In genomic region chr13:102694944-102695343, GRCh38 we compare ENCODE assay signal across 2 cellular contexts.
TF ChIP-seq lines count a peak whose summit lies in the region.

Gene METTL21C (minus strand): TSS chr13:102695044. CDS start chr13:102694498, 546 bp downstream.

TF ChIP-seq in SK-N-SH, 30 proteins besides CTCF, POLR2A, EP300 and RAD21 (continued from another document):
- TF ChIP-seq USF1 (IDR thresholded peaks at IDR 0.05; ENCODE audit: borderline replicate concordance, low read depth) (no peak), TAF1 (IDR thresholded peaks at IDR 0.05; ENCODE audit: borderline replicate concordance, low read depth, low read length) (no peak), EZH2phosphoT487 (IDR thresholded peaks at IDR 0.05; ENCODE audit: borderline replicate concordance, low read depth) (no peak), GABPA (IDR thresholded peaks at IDR 0.05; ENCODE audit: low read depth) (no peak), ELF1 (IDR thresholded peaks at IDR 0.05) (no peak)

TF ChIP-seq in SK-N-SH treated with all-trans-retinoic acid at 6 μM for 48 hours, 23 proteins besides CTCF, POLR2A, EP300 and RAD21 (continued from another document):
- TF ChIP-seq TSHZ2 (CRISPR knock-in tag; IDR thresholded peaks at IDR 0.05) (no peak), POU6F1 (CRISPR knock-in tag; IDR thresholded peaks at IDR 0.05; ENCODE audit: borderline replicate concordance, low read depth) (no peak), CSDC2 (CRISPR knock-in tag; IDR thresholded peaks at IDR 0.05) (no peak), ARNTL (CRISPR knock-in tag; IDR thresholded peaks at IDR 0.05; ENCODE audit: borderline replicate concordance, low read depth) (no peak), BACH2 (CRISPR knock-in tag; IDR thresholded peaks at IDR 0.05; ENCODE audit: borderline replicate concordance) (no peak), ZNF565 (CRISPR knock-in tag; conservative IDR thresholded peaks at IDR 0.05; ENCODE audit: low read depth) (no peak), ZNF8 (CRISPR knock-in tag; IDR thresholded peaks at IDR 0.05) (no peak)
- TF ChIP-seq, protein P1, sequence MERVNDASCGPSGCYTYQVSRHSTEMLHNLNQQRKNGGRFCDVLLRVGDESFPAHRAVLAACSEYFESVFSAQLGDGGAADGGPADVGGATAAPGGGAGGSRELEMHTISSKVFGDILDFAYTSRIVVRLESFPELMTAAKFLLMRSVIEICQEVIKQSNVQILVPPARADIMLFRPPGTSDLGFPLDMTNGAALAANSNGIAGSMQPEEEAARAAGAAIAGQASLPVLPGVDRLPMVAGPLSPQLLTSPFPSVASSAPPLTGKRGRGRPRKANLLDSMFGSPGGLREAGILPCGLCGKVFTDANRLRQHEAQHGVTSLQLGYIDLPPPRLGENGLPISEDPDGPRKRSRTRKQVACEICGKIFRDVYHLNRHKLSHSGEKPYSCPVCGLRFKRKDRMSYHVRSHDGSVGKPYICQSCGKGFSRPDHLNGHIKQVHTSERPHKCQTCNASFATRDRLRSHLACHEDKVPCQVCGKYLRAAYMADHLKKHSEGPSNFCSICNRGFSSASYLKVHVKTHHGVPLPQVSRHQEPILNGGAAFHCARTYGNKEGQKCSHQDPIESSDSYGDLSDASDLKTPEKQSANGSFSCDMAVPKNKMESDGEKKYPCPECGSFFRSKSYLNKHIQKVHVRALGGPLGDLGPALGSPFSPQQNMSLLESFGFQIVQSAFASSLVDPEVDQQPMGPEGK (CRISPR knock-in tag; IDR thresholded peaks at IDR 0.05; ENCODE audit: borderline replicate concordance) = no peak
